In genomic region chr11:2027710-2028109, GRCh38 we compare ENCODE assay signal across 35 cellular contexts.
"Had no signal": no experiment of that assay in that cellular context is flagged by ENCODE, and none has a peak within 500 bp of the region (broad histone marks: within the 10 kb centered on the region; RNA-seq: fewer than 3 reads in every experiment).

No MANE protein-coding gene starts in this region.

- H3K27ac ChIP-seq: KMS-11 had no signal

- H3K9me3 ChIP-seq: MG63 had no signal

- H3K27me3 ChIP-seq: MG63 had no signal

- H3K4me3 ChIP-seq: MG63 had no signal

- DNase-seq: Karpas-422, Kasumi-1, MG63, MM.1S, MV-4-11, NCI-H1048, NCI-H1092, NCI-H1092 treated with DMSO at 0.1 percent for 48 hours, NCI-H1105, NCI-H1105 treated with DMSO at 0.1 percent for 48 hours, NCI-H1417, NCI-H1436, NCI-H1436 treated with DMSO at 0.1 percent for 48 hours, NCI-H146, NCI-H1694, NCI-H1694 treated with DMSO at 0.1 percent for 48 hours, NCI-H187, NCI-H187 treated with DMSO at 0.1 percent for 48 hours, NCI-H1930, NCI-H2029, NCI-H2029 treated with DMSO at 0.1 percent for 48 hours, NCI-H2081, NCI-H2081 treated with DMSO at 0.1 percent for 48 hours, NCI-H2107, NCI-H2171, NCI-H2171 treated with DMSO at 0.1 percent for 48 hours, NCI-H2227 treated with DMSO at 0.1 percent for 48 hours, NCI-H226, NCI-H345, NCI-H446, NCI-H446 treated with DMSO at 0.1 percent for 48 hours, NCI-H510A, NCI-H510A treated with DMSO at 0.1 percent for 48 hours, NCI-H524 had no signal

- H3K36me3 ChIP-seq: MG63 had no signal
